26 cellular contexts compared by ENCODE assay signal in the genomic region with DNA sequence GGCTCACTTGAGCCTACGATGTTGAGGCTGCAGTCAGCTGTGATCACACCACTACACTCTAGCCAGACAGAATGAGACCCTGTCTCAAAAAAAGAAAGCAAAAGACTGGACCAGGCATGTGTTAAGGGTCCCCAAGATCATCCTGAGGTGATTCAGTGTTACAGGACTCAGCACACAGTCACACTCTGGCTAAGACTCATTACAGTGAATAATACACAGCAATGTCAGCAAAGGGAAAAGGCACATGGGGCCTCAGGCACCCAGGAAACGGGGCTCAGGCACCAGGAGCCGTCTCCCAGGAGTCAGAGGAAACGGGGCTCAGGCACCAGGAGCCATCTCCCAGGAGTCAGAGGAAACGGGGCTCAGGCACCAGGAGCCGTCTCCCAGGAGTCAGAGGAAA. TPM values are rescaled to one million over a fixed set of nuclear protein-coding genes. Genes with fewer than 3 reads are reported as not detected.
"Had no signal": no experiment of that assay in that cellular context is flagged by ENCODE, and none has a peak within 500 bp of the region (broad histone marks: within the 10 kb centered on the region; RNA-seq: fewer than 3 reads in every experiment).

No MANE protein-coding gene starts in this region.

- H3K27me3 ChIP-seq: SJCRH30 had no signal

- ATAC-seq: HepG2, Right ventricle myocardium inferior, SK-N-SH treated with all-trans-retinoic acid at 6 μM for 48 hours had no signal

- H3K27ac ChIP-seq: SJCRH30 had no signal

- H3K4me3 ChIP-seq: SJCRH30 had no signal

- H3K36me3 ChIP-seq: SJCRH30 had no signal

- DNase-seq: IMR-90, Kasumi-1, KG1, MV-4-11, NCI-H1048, NCI-H1105, NCI-H1417, NCI-H1436 treated with DMSO at 0.1 percent for 48 hours, NCI-H1694, NCI-H187 treated with DMSO at 0.1 percent for 48 hours, NCI-H2081, NCI-H2107, NCI-H2171, NCI-H226, NCI-H446, NCI-H510A, NCI-H524 treated with DMSO at 0.1 percent for 48 hours, NCI-H69, NCI-H774, SHP77 treated with DMSO at 0.1 percent for 48 hours, SJCRH30, T-helper 1 cell had no signal

- H3K4me1 ChIP-seq: SJCRH30 had no signal

RNA-seq across cellular contexts. Expression of a gene that starts 39.2 kb away (rescaled TPM):
- total RNA-seq: IMR-90, M059J had no signal
